8 cellular contexts compared by ENCODE assay signal in the genomic region with DNA sequence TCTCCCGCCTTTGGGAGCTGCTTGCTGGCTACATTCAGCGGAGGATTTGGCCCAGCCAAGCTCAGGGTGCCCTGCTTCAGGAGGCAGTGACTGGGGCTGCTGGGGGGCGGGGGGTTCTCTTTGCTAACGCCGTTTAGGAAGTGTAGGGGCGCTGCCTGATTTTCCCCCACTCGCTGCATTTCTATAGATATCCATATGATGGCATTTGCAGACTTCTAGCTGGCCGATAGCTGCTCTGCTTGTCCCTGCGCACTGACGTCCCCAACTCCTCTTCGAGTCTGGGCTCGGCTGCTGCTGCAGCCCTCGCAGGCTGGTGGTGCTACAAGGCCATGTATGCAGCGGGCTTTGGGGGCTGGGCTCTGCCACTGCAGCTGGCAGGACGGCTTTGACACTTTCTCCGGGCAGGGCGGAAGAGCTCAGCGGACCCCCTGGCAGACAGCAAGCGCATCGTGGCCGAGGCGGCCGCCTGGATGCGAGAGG. TPM values are rescaled to one million over a fixed set of nuclear protein-coding genes. Genes with fewer than 3 reads are reported as not detected.
DNase-seq lines count a peak whose midpoint lies in the region; ATAC-seq, FAIRE-seq and TF ChIP-seq lines count a peak whose summit lies in the region.

No MANE protein-coding gene starts in this region.

- TF ChIP-seq CTCF in A549 (IDR thresholded peaks at IDR 0.05) (no peak), IMR-90 (conservative IDR thresholded peaks at IDR 0.05; ENCODE audit: low read depth, low read length) (peak; percentile 46)

- peaks cover 28% of the 10 kb centered on the region for H3K4me1 Mint-ChIP-seq in activated naive CD8-positive, alpha-beta T cell treated with anti-CD3 and anti-CD28 coated beads for 36 hours
- peaks cover 21 to 35% of the 10 kb centered on the region in 2 donors for H3K4me1 Mint-ChIP-seq in stimulated activated naive B cell treated with anti-CD40 and anti-IgM and Interleukin-4, amounts not matched to agents 10 μg/mL and 1 μg/mL and 100 μg/mL, for 72 hours

- no peak overlapping the region; a peak in 1 of 4 replicates for H4K8ac ChIP-seq in IMR-90 (ENCODE audit: low read depth in 2 of 2, low read length in 2 of 2)

- H3K4me3 Mint-ChIP-seq in activated naive CD8-positive, alpha-beta T cell treated with anti-CD3 and anti-CD28 coated beads for 36 hours = no peak overlapping the region
- no peak overlapping the region for H3K4me3 Mint-ChIP-seq in stimulated activated naive B cell treated with anti-CD40 and anti-IgM and Interleukin-4, amounts not matched to agents 10 μg/mL and 1 μg/mL and 100 μg/mL, for 72 hours

- H4K91ac ChIP-seq in IMR-90 (ENCODE audit: insufficient read depth, low read depth, low read length) = no peak overlapping the region

- H3K4me3 ChIP-seq in A549 (peak overlapping the region; percentile 18; the same call in 1 of the 3 replicates), IMR-90 (ENCODE audit: insufficient read depth, low read depth, low read length) (peak overlapping the region; percentile 18), iPS DF 6.9 (ENCODE audit: low read length) (peak overlapping the region; percentile 34; the same call in 1 of the 2 replicates)

- no peak for TF ChIP-seq EP300 in A549 (IDR thresholded peaks at IDR 0.05)

- in situ Hi-C loops in IMR-90 (cut with MboI; ENCODE audit: low sequenced_read_pairs) = no loop called here

- TF ChIP-seq POLR2A in A549 (IDR thresholded peaks at IDR 0.05; ENCODE audit: low read length) = no peak
- TF ChIP-seq POLR2A in IMR-90 (IDR thresholded peaks at IDR 0.05; ENCODE audit: low read depth, low read length) = no peak

- TF ChIP-seq RAD21 in A549 (conservative IDR thresholded peaks at IDR 0.05 in 1 of 2, IDR thresholded peaks at IDR 0.05 in 1 of 2) (no peak), IMR-90 (IDR thresholded peaks at IDR 0.05; ENCODE audit: low read length) (peak; percentile 57)

- ATAC-seq in A549 (peak; percentile 45 to 69; a peak in 4 of 6 replicates), IMR-90 (ENCODE audit: low read depth) (peak; percentile 43), HG03521 (IDR thresholded peaks at IDR 0.05; ENCODE audit: unreplicated experiment) (no peak)
- ATAC-seq in stimulated activated naive B cell treated with anti-CD40 and anti-IgM and Interleukin-4, amounts not matched to agents 10 μg/mL and 1 μg/mL and 100 μg/mL, for 72 hours (replicated peaks) = peak; percentile 49 to 67

- H3K4me2 ChIP-seq in A549 (peak overlapping the region; percentile 53), IMR-90 (ENCODE audit: low read depth, low read length) (peak overlapping the region; percentile 6; the same call in 1 of the 2 replicates)

- H3K36me3 ChIP-seq in IMR-90 (ENCODE audit: control insufficient read depth, insufficient read depth, low read length) (no peaks in the 10 kb centered on the region), iPS DF 6.9 (ENCODE audit: control insufficient read depth, insufficient read depth, low read length) (no peaks in the 10 kb centered on the region)

- peak overlapping the region; percentile 71 for H2AFZ ChIP-seq in IMR-90 (replicated peaks; ENCODE audit: low read length, poor library complexity)

- POLR2A ChIA-PET in A549 (lab: Yijun Ruan, JAX) = interaction anchor here (0.6 kb wide), 1 partner anchor 1535 kb away, joined by 5 read pairs; no protein-coding TSS in a partner anchor
- POLR2A ChIA-PET in IMR-90 (lab: Charles Lee; ENCODE audit: unreplicated experiment) = no interaction called here

- no peak overlapping the region for H3K9ac ChIP-seq in IMR-90 (ENCODE audit: low read depth, low read length)

- no peaks in the 10 kb centered on the region for H3K36me3 Mint-ChIP-seq in activated naive CD8-positive, alpha-beta T cell treated with anti-CD3 and anti-CD28 coated beads for 36 hours
- no peaks in the 10 kb centered on the region for H3K36me3 Mint-ChIP-seq in stimulated activated naive B cell treated with anti-CD40 and anti-IgM and Interleukin-4, amounts not matched to agents 10 μg/mL and 1 μg/mL and 100 μg/mL, for 72 hours

- no peak overlapping the region for H2AK5ac ChIP-seq in IMR-90 (ENCODE audit: low read depth, low read length)

- H3K27ac ChIP-seq in A549 (no peak overlapping the region), IMR-90 (ENCODE audit: insufficient read depth, low read length) (no peak overlapping the region), iPS DF 6.9 (ENCODE audit: low read length) (no peak overlapping the region)

- H3K9me3 ChIP-seq in A549 = no peaks in the 10 kb centered on the region
- no peaks in the 10 kb centered on the region for H3K9me3 ChIP-seq in IMR-90 (ENCODE audit: control insufficient read depth, insufficient read depth, low read length)
- H3K9me3 ChIP-seq in iPS DF 6.9 (ENCODE audit: control insufficient read depth, insufficient read depth, low read length) = no peaks in the 10 kb centered on the region

- H3K23ac ChIP-seq in IMR-90 (ENCODE audit: low read depth, low read length) = no peak overlapping the region

- H3K4me1 ChIP-seq in A549 = peaks cover 12% of the 10 kb centered on the region; the same call in 1 of the 3 replicates
- H3K4me1 ChIP-seq in IMR-90 (ENCODE audit: control insufficient read depth, insufficient read depth, low read length) = no peaks in the 10 kb centered on the region
- H3K4me1 ChIP-seq in iPS DF 6.9 (ENCODE audit: control insufficient read depth, insufficient read depth, low read length) = 0 out of 2 replicates have a peak, but pooled peaks cover 1% of the 10 kb centered on the region

- no peak overlapping the region for H2BK15ac ChIP-seq in IMR-90 (ENCODE audit: low read depth, low read length)

- no peak overlapping the region for H3K56ac ChIP-seq in IMR-90 (ENCODE audit: extremely low read depth, insufficient read depth, low read length)

- no peak overlapping the region for H3K18ac ChIP-seq in IMR-90 (ENCODE audit: low read depth, low read length)

- WGBS in A549 (ENCODE audit: missing lambda C conversion rate) = 12% methylated on average over 15 of the region's 24 CpGs
- 0% methylated on average over 5 of the region's 24 CpGs; no CpG with 5 or more reads in 1 of the 2 experiments for WGBS in IMR-90 (ENCODE audit: extremely low coverage in 2 of 2, insufficient read length in 1 of 2), 2 experiments
- WGBS in iPS DF 6.9 (ENCODE audit: insufficient coverage, insufficient read length) = no CpG with 5 or more reads among the region's 24 CpGs

- peaks cover 80% of the 10 kb centered on the region for H3K27me3 Mint-ChIP-seq in activated naive CD8-positive, alpha-beta T cell treated with anti-CD3 and anti-CD28 coated beads for 36 hours
- H3K27me3 Mint-ChIP-seq in stimulated activated naive B cell treated with anti-CD40 and anti-IgM and Interleukin-4, amounts not matched to agents 10 μg/mL and 1 μg/mL and 100 μg/mL, for 72 hours = peaks cover 65 to 70% of the 10 kb centered on the region in 2 donors

- no peaks in the 10 kb centered on the region for H3K9me1 ChIP-seq in IMR-90 (ENCODE audit: insufficient read depth, low read length)

- no peak overlapping the region for H3K4ac ChIP-seq in IMR-90 (ENCODE audit: low read depth, low read length)

- no peaks in the 10 kb centered on the region for H3K9me3 Mint-ChIP-seq in activated naive CD8-positive, alpha-beta T cell treated with anti-CD3 and anti-CD28 coated beads for 36 hours
- H3K9me3 Mint-ChIP-seq in stimulated activated naive B cell treated with anti-CD40 and anti-IgM and Interleukin-4, amounts not matched to agents 10 μg/mL and 1 μg/mL and 100 μg/mL, for 72 hours = no peaks in the 10 kb centered on the region

- no peak overlapping the region for H4K5ac ChIP-seq in IMR-90 (ENCODE audit: low read depth, low read length)

- H4K20me1 ChIP-seq in IMR-90 (ENCODE audit: insufficient read depth, low read length) = no peaks in the 10 kb centered on the region

- no TSS peak for BruUV-seq in IMR-90 (replicated peaks; lab: Mats Ljungman, UMichigan)

- DNase-seq in A549 (ENCODE audit: low read depth in 1 of 2, low spot score in 1 of 2) = peak in 1 of 2 experiments; percentile 39
- peak; percentile 58 for DNase-seq in IMR-90
- peak; percentile 19 for DNase-seq in activated naive CD8-positive, alpha-beta T cell treated with anti-CD3 and anti-CD28 coated beads for 36 hours
- no peak for DNase-seq in iPS DF 6.9 (ENCODE audit: low read depth, low spot score)
- DNase-seq in stimulated activated naive B cell treated with anti-CD40 and anti-IgM and Interleukin-4, amounts not matched to agents 10 μg/mL and 1 μg/mL and 100 μg/mL, for 72 hours = no peak
- no peak for DNase-seq in effector CD8-positive, alpha-beta T cell (lab: John Stamatoyannopoulos, UW)
- DNase-seq in activated gamma-delta T cell (lab: John Stamatoyannopoulos, UW) = no peak

- CTCF ChIA-PET in A549 (lab: Yijun Ruan, JAX) = interaction anchor here (1.3 to 2.4 kb wide), 2 partner anchors 9 to 14 kb away, joined by 3 to 13 read pairs; no protein-coding TSS in a partner anchor
- CTCF ChIA-PET in IMR-90 (lab: Yijun Ruan, JAX) = interaction anchor here (2.1 kb wide), 1 partner anchor 9 kb away, joined by 10 read pairs; no protein-coding TSS in a partner anchor

- H3K27ac Mint-ChIP-seq in activated naive CD8-positive, alpha-beta T cell treated with anti-CD3 and anti-CD28 coated beads for 36 hours = no peak overlapping the region
- H3K27ac Mint-ChIP-seq in stimulated activated naive B cell treated with anti-CD40 and anti-IgM and Interleukin-4, amounts not matched to agents 10 μg/mL and 1 μg/mL and 100 μg/mL, for 72 hours = no peak overlapping the region

- no peak overlapping the region for H2BK5ac ChIP-seq in IMR-90 (ENCODE audit: low read depth, low read length, poor library complexity, severe bottlenecking)

- H2BK20ac ChIP-seq in IMR-90 (ENCODE audit: low read depth, low read length) = no peak overlapping the region

- H2AK9ac ChIP-seq in IMR-90 (replicated peaks; ENCODE audit: low read depth, low read length, poor library complexity) = no peak overlapping the region

- H3K14ac ChIP-seq in IMR-90 (replicated peaks; ENCODE audit: low read depth, low read length) = no peak overlapping the region

- H3K79me1 ChIP-seq in IMR-90 (ENCODE audit: low read depth in 1 of 2, low read length in 2 of 2) = 0 out of 4 replicates have a peak, but pooled peaks cover 0 to 3% of the 10 kb centered on the region in 2 experiments

- intact Hi-C loops in IMR-90 (cut with micrococcal nuclease) = loop anchor here (5.0 to 10.0 kb wide), 2 partner anchors 325 to 613 kb away; no protein-coding TSS in a partner anchor

- no peak overlapping the region for H2BK120ac ChIP-seq in IMR-90 (ENCODE audit: low read depth, low read length)

- H3K27me3 ChIP-seq in IMR-90 (ENCODE audit: control insufficient read depth, insufficient read depth, low read length) (peaks cover 20% of the 10 kb centered on the region), iPS DF 6.9 (ENCODE audit: control insufficient read depth, insufficient read depth, low read length) (peaks cover 16% of the 10 kb centered on the region)

- dilution Hi-C loops in IMR-90 (cut with HindIII; ENCODE audit: low sequenced_read_pairs, unreplicated experiment) = no loop called here

- no peak for FAIRE-seq in A549 (lab: Jason Lieb, UNC)

RNA-seq across cellular contexts. Expression of gene LRFN5, which starts 3.1 kb away (rescaled TPM):
- polyA plus RNA-seq in A549 (2011; rRNA removed) (not detected in 2 replicates), A549 (2017; fragmentation: RNase III; extraction: RNeasy Plus Mini Kit Qiagen cat#74134 plus additional on column Dnase treatment) (not detected in 3 replicates), IMR-90 (2012; rRNA removed) (1.8 TPM in 2 replicates)
- polyA plus RNA-seq in A549 (2012; cell fraction: cytosol; rRNA removed) = not detected in 2 replicates
- polyA plus RNA-seq in A549 (2012; cell fraction: nucleus; rRNA removed) = not detected in 2 replicates
- not detected in 2 replicates for polyA minus RNA-seq in A549 (2011; rRNA and poly(A)+ RNA removed)
- 3.6 TPM in 2 replicates for total RNA-seq in IMR-90 (2012; rRNA removed)
- polyA plus RNA-seq in IMR-90 (2012; cell fraction: cytosol; rRNA removed) = 1.0 and 1.1 TPM in 2 replicates
- polyA plus RNA-seq in IMR-90 (2012; cell fraction: nucleus; rRNA removed; ENCODE audit: low replicate concordance) = 0.64 and 1.7 TPM in 2 replicates
- not detected for total RNA-seq in activated naive CD8-positive, alpha-beta T cell treated with anti-CD3 and anti-CD28 coated beads for 36 hours

Comparison
In these comparisons a context has a peak if more than half of its experiments do, and no peak if none do; other contexts are left out.
1. DNase-seq: peak in IMR-90 (single experiment) and activated naive CD8-positive, alpha-beta T cell treated with anti-CD3 and anti-CD28 coated beads for 36 hours (single experiment); none in iPS DF 6.9 (single experiment), stimulated activated naive B cell treated with anti-CD40 and anti-IgM and Interleukin-4, amounts not matched to agents 10 μg/mL and 1 μg/mL and 100 μg/mL, for 72 hours (single experiment), effector CD8-positive, alpha-beta T cell (single experiment) and activated gamma-delta T cell (single experiment).
2. Peak in every context shown above with its lines, with median percentiles within 50 percentile points of each other: H3K4me3 ChIP-seq.